In the genomic region with DNA sequence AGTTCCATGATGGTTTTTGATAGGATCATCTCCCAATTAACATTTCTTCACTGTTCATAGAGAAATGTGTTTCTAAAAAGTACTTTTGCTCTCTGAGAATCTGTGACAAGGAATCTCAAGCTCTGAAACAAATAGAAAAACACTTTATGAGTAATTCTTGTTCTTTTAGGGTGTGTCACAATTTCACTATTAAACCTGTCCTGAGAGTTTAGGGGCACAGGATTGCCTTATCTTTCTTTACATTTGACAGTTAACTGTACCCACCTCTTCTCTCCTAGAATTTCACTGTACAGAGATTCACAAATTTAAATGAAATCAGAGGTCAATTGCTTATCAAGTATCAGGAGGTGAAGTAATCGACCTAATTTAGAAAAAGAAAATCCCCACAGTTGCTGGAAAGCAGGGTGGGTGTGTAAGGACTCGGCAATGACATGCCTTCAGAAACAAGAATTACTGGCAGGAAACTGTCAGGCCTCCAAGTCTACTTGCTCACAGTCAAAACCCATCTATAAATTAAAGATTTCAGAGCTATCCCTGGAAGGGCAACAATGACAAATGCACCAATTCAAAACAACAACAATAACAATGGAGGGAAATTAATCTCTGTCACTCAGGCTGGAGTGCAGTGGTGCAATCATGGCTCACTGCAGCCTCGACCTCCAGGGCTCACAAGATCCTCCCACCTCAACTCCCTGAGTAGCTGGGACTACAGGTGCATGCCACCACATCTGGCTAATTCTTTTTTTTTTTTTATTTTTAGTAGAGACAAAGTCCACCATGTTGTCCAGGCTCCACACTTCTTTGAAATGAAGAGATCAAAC, we compare ENCODE assay signal across 14 cellular contexts.
A peak's percentile ranks its signal among the peaks of the same experiment; 100 is the strongest.
DNase-seq lines count a peak whose midpoint lies in the region; ATAC-seq and TF ChIP-seq lines count a peak whose summit lies in the region.
"Had no signal": no experiment of that assay in that cellular context is flagged by ENCODE, and none has a peak within 500 bp of the region (broad histone marks: within the 10 kb centered on the region; RNA-seq: fewer than 3 reads in every experiment).

No MANE protein-coding gene starts in this region.

- H3K27me3 Mint-ChIP-seq in T-helper 1 cell treated with Interleukin-12 subunit alpha and Interleukin-12 subunit beta and Interleukin-4 antibody, amounts not matched to agents 30 μg/mL and 1 μg/mL, for 36 hours (ENCODE audit: low read depth) = no peaks in the 10 kb centered on the region
- H3K27me3 Mint-ChIP-seq in natural killer cell treated with Interleukin-12 subunit alpha and Interleukin-12 subunit beta and Interleukin-15 and Interleukin-18, amount 100 ng/mL, for 72 hours = no peaks in the 10 kb centered on the region

- CTCF ChIA-PET in HEK293T (lab: Yijun Ruan, JAX) (no interaction called here), PC-3 (lab: Charles Lee) (no interaction called here)

- in situ Hi-C loops in GM13976 (cut with MboI; ENCODE audit: low sequenced_read_pairs, unreplicated experiment) = no loop called here

- DNase-seq in GM13976 (ENCODE audit: low spot score) = peak; percentile 43
- no peak for DNase-seq in HEK293T (ENCODE audit: extremely low spot score)
- no peak for DNase-seq in foreskin keratinocyte
- DNase-seq in PC-3 = no peak
- DNase-seq in natural killer cell treated with Interleukin-12 subunit alpha and Interleukin-12 subunit beta and Interleukin-15 and Interleukin-18, amount 100 ng/mL, for 72 hours (ENCODE audit: low spot score) = no peak
- DNase-seq in activated CD4-positive, CD25-positive, alpha-beta regulatory T cell (lab: John Stamatoyannopoulos, UW) = no peak
- DNase-seq: colonic mucosa, NCI-H446 treated with DMSO at 0.1 percent for 48 hours, Peyer's patch, sigmoid colon had no signal

- no peaks in the 10 kb centered on the region for H3K9me3 ChIP-seq in PC-3 (ENCODE audit: low read length)
- H3K9me3 ChIP-seq: BLaER1, colonic mucosa, Peyer's patch, sigmoid colon had no signal

- no peak overlapping the region for H3K4me3 ChIP-seq in PC-3 (ENCODE audit: low read length)
- H3K4me3 ChIP-seq: BLaER1, colonic mucosa, neural progenitor cell, Peyer's patch, sigmoid colon had no signal

- H3K9me3 Mint-ChIP-seq in T-helper 1 cell treated with Interleukin-12 subunit alpha and Interleukin-12 subunit beta and Interleukin-4 antibody, amounts not matched to agents 30 μg/mL and 1 μg/mL, for 36 hours = no peaks in the 10 kb centered on the region
- no peaks in the 10 kb centered on the region for H3K9me3 Mint-ChIP-seq in natural killer cell treated with Interleukin-12 subunit alpha and Interleukin-12 subunit beta and Interleukin-15 and Interleukin-18, amount 100 ng/mL, for 72 hours
- H3K9me3 Mint-ChIP-seq: neural progenitor cell had no signal

- intact Hi-C loops in PC-3 (cut with micrococcal nuclease) = no loop called here

- no peak overlapping the region for H3K4me2 ChIP-seq in PC-3 (ENCODE audit: low read length)
- H3K4me2 ChIP-seq: BLaER1, neural progenitor cell had no signal

- H3K27ac ChIP-seq in foreskin keratinocyte = no peak overlapping the region
- no peak overlapping the region for H3K27ac ChIP-seq in PC-3 (ENCODE audit: low read length)
- H3K27ac ChIP-seq: BLaER1, colonic mucosa, neural progenitor cell, Peyer's patch, sigmoid colon had no signal

- H4K20me1 ChIP-seq in PC-3 (ENCODE audit: low read length) = no peaks in the 10 kb centered on the region
- H4K20me1 ChIP-seq: BLaER1 had no signal

- H3K4me3 Mint-ChIP-seq in T-helper 1 cell treated with Interleukin-12 subunit alpha and Interleukin-12 subunit beta and Interleukin-4 antibody, amounts not matched to agents 30 μg/mL and 1 μg/mL, for 36 hours = no peak overlapping the region
- no peak overlapping the region for H3K4me3 Mint-ChIP-seq in natural killer cell treated with Interleukin-12 subunit alpha and Interleukin-12 subunit beta and Interleukin-15 and Interleukin-18, amount 100 ng/mL, for 72 hours
- H3K4me3 Mint-ChIP-seq: neural progenitor cell had no signal

- peak overlapping the region; percentile 63 for H3K27ac Mint-ChIP-seq in T-helper 1 cell treated with Interleukin-12 subunit alpha and Interleukin-12 subunit beta and Interleukin-4 antibody, amounts not matched to agents 30 μg/mL and 1 μg/mL, for 36 hours
- no peak overlapping the region for H3K27ac Mint-ChIP-seq in natural killer cell treated with Interleukin-12 subunit alpha and Interleukin-12 subunit beta and Interleukin-15 and Interleukin-18, amount 100 ng/mL, for 72 hours
- H3K27ac Mint-ChIP-seq: neural progenitor cell had no signal

- no peak overlapping the region for H2AFZ ChIP-seq in PC-3 (ENCODE audit: low read length)
- H2AFZ ChIP-seq: neural progenitor cell had no signal

- H3K27me3 ChIP-seq in foreskin keratinocyte (no peaks in the 10 kb centered on the region), PC-3 (ENCODE audit: low read length) (no peaks in the 10 kb centered on the region)
- H3K27me3 ChIP-seq: BLaER1, colonic mucosa, neural progenitor cell, Peyer's patch, sigmoid colon had no signal

- ATAC-seq in GM18867 (IDR thresholded peaks at IDR 0.05; ENCODE audit: unreplicated experiment) (peak; percentile 61), foreskin keratinocyte (no peak), PC-3 (no peak)
- no peak for ATAC-seq in natural killer cell treated with Interleukin-12 subunit alpha and Interleukin-12 subunit beta and Interleukin-15 and Interleukin-18, amount 100 ng/mL, for 72 hours

- peaks cover 12% of the 10 kb centered on the region for H3K4me1 Mint-ChIP-seq in T-helper 1 cell treated with Interleukin-12 subunit alpha and Interleukin-12 subunit beta and Interleukin-4 antibody, amounts not matched to agents 30 μg/mL and 1 μg/mL, for 36 hours (ENCODE audit: low read depth)
- H3K4me1 Mint-ChIP-seq in natural killer cell treated with Interleukin-12 subunit alpha and Interleukin-12 subunit beta and Interleukin-15 and Interleukin-18, amount 100 ng/mL, for 72 hours (ENCODE audit: low read depth in 2 of 2) = no peaks in the 10 kb centered on the region

- no TSS peak for BruUV-seq in PC-3 (replicated peaks; lab: Mats Ljungman, UMichigan)

- H3K36me3 Mint-ChIP-seq in T-helper 1 cell treated with Interleukin-12 subunit alpha and Interleukin-12 subunit beta and Interleukin-4 antibody, amounts not matched to agents 30 μg/mL and 1 μg/mL, for 36 hours (ENCODE audit: low read depth) = peaks cover 2% of the 10 kb centered on the region
- H3K36me3 Mint-ChIP-seq in natural killer cell treated with Interleukin-12 subunit alpha and Interleukin-12 subunit beta and Interleukin-15 and Interleukin-18, amount 100 ng/mL, for 72 hours = peaks cover 5% of the 10 kb centered on the region
- H3K36me3 Mint-ChIP-seq: neural progenitor cell had no signal

- H3K79me2 ChIP-seq in PC-3 (ENCODE audit: low read length) = no peaks in the 10 kb centered on the region

- no peak for TF ChIP-seq CTCF in GM13976 (IDR thresholded peaks at IDR 0.05; ENCODE audit: borderline replicate concordance, control extremely low read depth, extremely low read depth, insufficient read depth, missing control alignments)
- no peak for TF ChIP-seq CTCF in foreskin keratinocyte (conservative IDR thresholded peaks at IDR 0.05)
- TF ChIP-seq CTCF in PC-3 (conservative IDR thresholded peaks at IDR 0.05; ENCODE audit: low read depth, low read length) = no peak

- POLR2A ChIA-PET in HEK293T (lab: Yijun Ruan, JAX) (no interaction called here), PC-3 (lab: Charles Lee; ENCODE audit: unreplicated experiment) (no interaction called here)

- H3K9me2 ChIP-seq in PC-3 (replicated peaks; ENCODE audit: low read length) = no peaks in the 10 kb centered on the region

- no peaks in the 10 kb centered on the region for H3K36me3 ChIP-seq in PC-3 (ENCODE audit: low read depth, low read length)
- H3K36me3 ChIP-seq: colonic mucosa, neural progenitor cell, Peyer's patch had no signal

- H3F3A ChIP-seq in PC-3 (ENCODE audit: low read length, unreplicated experiment) = no peaks in the 10 kb centered on the region

- H3K4me1 ChIP-seq in foreskin keratinocyte = no peaks in the 10 kb centered on the region
- H3K4me1 ChIP-seq in PC-3 (ENCODE audit: insufficient read depth, low read length) = no peaks in the 10 kb centered on the region
- H3K4me1 ChIP-seq: BLaER1, colonic mucosa, Peyer's patch, sigmoid colon had no signal

- no peak overlapping the region for H3K9ac ChIP-seq in PC-3 (ENCODE audit: low read length)
- H3K9ac ChIP-seq: BLaER1, neural progenitor cell had no signal

TF ChIP-seq in HEK293T, 16 proteins besides CTCF, POLR2A, EP300 and RAD21:
- no peak for TF ChIP-seq SP1 (IDR thresholded peaks at IDR 0.05)
- no peak for TF ChIP-seq L3MBTL2 (conservative IDR thresholded peaks at IDR 0.05)
- TF ChIP-seq, protein P1, sequence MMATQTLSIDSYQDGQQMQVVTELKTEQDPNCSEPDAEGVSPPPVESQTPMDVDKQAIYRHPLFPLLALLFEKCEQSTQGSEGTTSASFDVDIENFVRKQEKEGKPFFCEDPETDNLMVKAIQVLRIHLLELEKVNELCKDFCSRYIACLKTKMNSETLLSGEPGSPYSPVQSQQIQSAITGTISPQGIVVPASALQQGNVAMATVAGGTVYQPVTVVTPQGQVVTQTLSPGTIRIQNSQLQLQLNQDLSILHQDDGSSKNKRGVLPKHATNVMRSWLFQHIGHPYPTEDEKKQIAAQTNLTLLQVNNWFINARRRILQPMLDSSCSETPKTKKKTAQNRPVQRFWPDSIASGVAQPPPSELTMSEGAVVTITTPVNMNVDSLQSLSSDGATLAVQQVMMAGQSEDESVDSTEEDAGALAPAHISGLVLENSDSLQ (IDR thresholded peaks at IDR 0.05) = peak; percentile 31; the same call in 1 of the 2 replicates
